In genomic region chr12:109270494-109270893, GRCh38 we compare ENCODE assay signal across 37 cellular contexts. TPM values are rescaled to one million over a fixed set of nuclear protein-coding genes. Genes with fewer than 3 reads are reported as not detected.
"Had no signal": no experiment of that assay in that cellular context is flagged by ENCODE, and none has a peak within 500 bp of the region (broad histone marks: within the 10 kb centered on the region; RNA-seq: fewer than 3 reads in every experiment).

No MANE protein-coding gene starts in this region.

- H3K27ac ChIP-seq: adrenal gland, ascending aorta, body of pancreas, brain microvascular endothelial cell, breast epithelium, cardiac muscle cell had no signal

- H3K27me3 ChIP-seq: adrenal gland, ascending aorta, body of pancreas, brain microvascular endothelial cell, breast epithelium, cardiac muscle cell had no signal

- H3K4me1 ChIP-seq: adrenal gland, ascending aorta, body of pancreas, breast epithelium had no signal

- H3K4me3 ChIP-seq: adrenal gland, ascending aorta, body of pancreas, breast epithelium, cardiac muscle cell had no signal

- H3K9me3 ChIP-seq: adrenal gland, ascending aorta, body of pancreas had no signal

- DNase-seq: activated effector memory CD4-positive, alpha-beta T cell treated with anti-CD3 and anti-CD28 coated beads, Interleukin-2, amount 50 U/mL, for 16 hours; activated effector memory CD4-positive, alpha-beta T cell treated with Interleukin-2 at 50 U/mL for 16 hours; activated gamma-delta T cell; activated gamma-delta T cell treated with Interleukin-2 at 50 U/mL for 16 hours; activated naive CD4-positive, alpha-beta T cell; activated naive CD4-positive, alpha-beta T cell treated with anti-CD3 and anti-CD28 coated beads for 36 hours; activated naive CD4-positive, alpha-beta T cell treated with anti-CD3 and anti-CD28 coated beads, Interleukin-2, amount 10 ng/mL, durations not matched to agents 7 days and 5 days; activated naive CD4-positive, alpha-beta T cell treated with anti-CD3 and anti-CD28 coated beads, Interleukin-2, amount 50 U/mL, for 16 hours; activated naive CD4-positive, alpha-beta T cell treated with Interleukin-2 at 50 U/mL for 16 hours; activated naive CD8-positive, alpha-beta T cell treated with anti-CD3 and anti-CD28 coated beads for 36 hours; activated naive CD8-positive, alpha-beta T cell treated with anti-CD3 and anti-CD28 coated beads, Interleukin-2, amount 10 ng/mL, durations not matched to agents 7 days and 5 days; activated naive CD8-positive, alpha-beta T cell treated with anti-CD3 and anti-CD28 coated beads, Interleukin-2, amount 50 U/mL, for 24 hours; activated T-cell treated with anti-CD3 and anti-CD28 coated beads, Interleukin-2, amount 50 U/mL, for 24 hours; activated T-cell treated with anti-CD3 and anti-CD28 coated beads, Interleukin-2, amount 50 U/mL, for 4 hours; activated T-cell treated with anti-CD3 and anti-CD28 coated beads, Interleukin-2, amount 50 U/mL, for 48 hours; activated T-cell treated with anti-CD3 and anti-CD28 coated beads, Interleukin-2, amount 50 U/mL, for 72 hours; adrenal gland; amniotic stem cell; amygdala; anterior cingulate cortex; body of pancreas; brain microvascular endothelial cell; caudate nucleus; central memory CD4-positive, alpha-beta T cell; cerebellar nuclear complex had no signal

- H3K36me3 ChIP-seq: brain microvascular endothelial cell had no signal

RNA-seq across cellular contexts. Expression of gene FOXN4, which starts 38.6 kb away (rescaled TPM):
- total RNA-seq: activated naive CD4-positive, alpha-beta T cell treated with anti-CD3 and anti-CD28 coated beads for 36 hours; activated naive CD4-positive, alpha-beta T cell treated with anti-CD3 and anti-CD28 coated beads, Interleukin-2, amount 50 U/mL, for 72 hours; activated naive CD8-positive, alpha-beta T cell treated with anti-CD3 and anti-CD28 coated beads for 36 hours; activated naive CD8-positive, alpha-beta T cell treated with anti-CD3 and anti-CD28 coated beads, Interleukin-2, amount 10 ng/mL, durations not matched to agents 7 days and 5 days; activated T-cell treated with anti-CD3 and anti-CD28 coated beads, Interleukin-2, amount 50 U/mL, for 4 hours; activated T-cell treated with anti-CD3 and anti-CD28 coated beads, Interleukin-2, amount 50 U/mL, for 72 hours; activated T-helper 1 cell treated with anti-CD3 and anti-CD28 coated beads, Interleukin-12 subunit alpha, Interleukin-12 subunit beta, Interleukin-2, Interleukin-4 antibody, amounts not matched to agents 30 ng/mL and 10 ng/mL and 1 ng/mL, durations not matched to agents 14 hours and 24 hours and 36 hours; activated T-helper 17 cell treated with anti-CD3 and anti-CD28 coated beads, Interleukin-2, amount 50 U/mL, for 72 hours; activated T-helper 2 cell treated with anti-CD3 and anti-CD28 coated beads, Interferon-gamma antibody, Interleukin-2, Interleukin-4, amounts not matched to agents 10 μg/mL and 5 μg/mL and 100 μg/mL, durations not matched to agents 14 hours and 24 hours and 36 hours; adrenal gland; aorta; ascending aorta; astrocyte; body of pancreas; breast epithelium; bronchial epithelial cell; cardiac septum; chondrocyte had no signal
